15 cellular contexts compared by ENCODE assay signal in genomic region chr15:96372554-96372953, GRCh38. TPM values are rescaled to one million over a fixed set of nuclear protein-coding genes. Genes with fewer than 3 reads are reported as not detected.
DNase-seq lines count a peak whose midpoint lies in the region; ATAC-seq and TF ChIP-seq lines count a peak whose summit lies in the region.
"Had no signal": no experiment of that assay in that cellular context is flagged by ENCODE, and none has a peak within 500 bp of the region (broad histone marks: within the 10 kb centered on the region; RNA-seq: fewer than 3 reads in every experiment).

No MANE protein-coding gene starts in this region.

- peaks cover 0 to 49% (median 2%) of the 10 kb centered on the region in 4 donors for H3K4me1 ChIP-seq in tibial nerve
- H3K4me1 ChIP-seq: BE2C had no signal

- TF ChIP-seq POLR2A in tibial nerve (IDR thresholded peaks at IDR 0.05): no peak

- 35 to 38% methylated on average over 2 of the region's 2 CpGs for WGBS in tibial nerve, 2 donors

- H3K9me3 ChIP-seq in tibial nerve: no peaks in the 10 kb centered on the region
- H3K9me3 ChIP-seq: BE2C had no signal

- no peak for TF ChIP-seq EP300 in tibial nerve (IDR thresholded peaks at IDR 0.05)

- no peak overlapping the region for H3K4me3 ChIP-seq in tibial nerve
- H3K4me3 ChIP-seq: GM23338 had no signal

- H3K36me3 ChIP-seq in tibial nerve: no peaks in the 10 kb centered on the region
- H3K36me3 ChIP-seq: BE2C had no signal

- H3K27me3 ChIP-seq in tibial nerve: no peaks in the 10 kb centered on the region

- no peak for TF ChIP-seq CTCF in tibial nerve (IDR thresholded peaks at IDR 0.05)

- peak overlapping the region in 3 of 4 donors; percentile 36 to 74 (median 68) for H3K27ac ChIP-seq in tibial nerve
- H3K27ac ChIP-seq: C4-2B had no signal

- peak; percentile 27 for ATAC-seq in HG03442 (IDR thresholded peaks at IDR 0.05; ENCODE audit: unreplicated experiment)
- ATAC-seq: GM23338, HepG2 had no signal

- in situ Hi-C loops in Caki2 (cut with HindIII; ENCODE audit: low pct_unique_long_range_greater_than_20kb, low sequenced_read_pairs): no loop called here

- DNase-seq in Caki2 (ENCODE audit: low read depth): peak; percentile 83
- peak; percentile 51 for DNase-seq in glomerular visceral epithelial cell (ENCODE audit: extremely low spot score)
- no peak for DNase-seq in tibial nerve (ENCODE audit: low spot score in 2 of 2)
- DNase-seq in DMS 273 treated with DMSO at 0.1 percent for 48 hours (lab: John Stamatoyannopoulos, UW): no peak
- DNase-seq in SW 1271 (lab: John Stamatoyannopoulos, UW): no peak
- DNase-seq in NCI-H446 treated with DMSO at 0.1 percent for 48 hours (lab: John Stamatoyannopoulos, UW): no peak
- DNase-seq: BE2C; CD4-positive, alpha-beta memory T cell; DMS53; GF-D8; H7 had no signal

RNA-seq across cellular contexts. Expression of gene NR2F2, which starts 42.1 kb away (rescaled TPM):
- total RNA-seq in Caki2 (2014; rRNA removed; shearing (Covaris generic); ENCODE audit: low replicate concordance): 7.0 and 16.0 TPM in 2 replicates
- 100 to 1,000 TPM in 3 of 4 donors, 10 to 100 TPM in 1; 70.8 to 129 (median 124) TPM for total RNA-seq in tibial nerve
- total RNA-seq: CD4-positive, alpha-beta memory T cell; GM23338 had no signal

Comparison
In these comparisons a context has a peak if more than half of its experiments do, and no peak if none do; other contexts are left out.
1. DNase-seq: peak in Caki2 (single experiment) and glomerular visceral epithelial cell (single experiment); none in tibial nerve (0 of 2), DMS 273 treated with DMSO at 0.1 percent for 48 hours (single experiment), SW 1271 (0 of 2) and NCI-H446 treated with DMSO at 0.1 percent for 48 hours (single experiment).